Comparison of ENCODE assay signal across 9 cellular contexts in genomic region chr1:89739013-89739843, GRCh38.
DNase-seq lines count a peak whose midpoint lies in the region; ATAC-seq and TF ChIP-seq lines count a peak whose summit lies in the region.
"Had no signal": no experiment of that assay in that cellular context is flagged by ENCODE, and none has a peak within 500 bp of the region (broad histone marks: within the 10 kb centered on the region; RNA-seq: fewer than 3 reads in every experiment).

No MANE protein-coding gene starts in this region.

- no peaks in the 10 kb centered on the region for H3K36me3 ChIP-seq in A673 (ENCODE audit: insufficient read depth, low read length, poor library complexity, severe bottlenecking)

- no peaks in the 10 kb centered on the region for H3K9me3 Mint-ChIP-seq in activated naive CD4-positive, alpha-beta T cell treated with anti-CD3 and anti-CD28 coated beads, Interleukin-2, amount 10 ng/mL, durations not matched to agents 7 days and 5 days
- H3K9me3 Mint-ChIP-seq in naive thymus-derived CD8-positive, alpha-beta T cell: peaks cover 0 to 11% (median 2%) of the 10 kb centered on the region in 9 donors

- no TSS peak for BruUV-seq in A673 (replicated peaks; lab: Mats Ljungman, UMichigan)

- DNase-seq in COLO829 (ENCODE audit: low spot score) (peak; percentile 8), NCI-H2107 (lab: John Stamatoyannopoulos, UW) (no peak), RPMI8226 (no peak), A673 (ENCODE audit: low spot score) (no peak)
- DNase-seq in activated naive CD4-positive, alpha-beta T cell treated with anti-CD3 and anti-CD28 coated beads, Interleukin-2, amount 10 ng/mL, durations not matched to agents 7 days and 5 days: no peak
- no peak for DNase-seq in naive thymus-derived CD8-positive, alpha-beta T cell
- DNase-seq: NCI-H2171 had no signal

- ATAC-seq in HG02981 (IDR thresholded peaks at IDR 0.05; ENCODE audit: unreplicated experiment): peak; percentile 62
- no peak for ATAC-seq in naive thymus-derived CD8-positive, alpha-beta T cell
- no peak for ATAC-seq in GM18517 (IDR thresholded peaks at IDR 0.05; ENCODE audit: unreplicated experiment)

- no peak overlapping the region for H3K4me3 ChIP-seq in A673 (ENCODE audit: low read depth, low read length, poor library complexity, severe bottlenecking)

- H3K27me3 ChIP-seq in A673 (replicated peaks; ENCODE audit: insufficient read depth, low read depth, low read length, poor library complexity): no peaks in the 10 kb centered on the region

- peaks cover 17% of the 10 kb centered on the region for H3K4me1 Mint-ChIP-seq in activated naive CD4-positive, alpha-beta T cell treated with anti-CD3 and anti-CD28 coated beads, Interleukin-2, amount 10 ng/mL, durations not matched to agents 7 days and 5 days
- peaks cover 25 to 34% (median 29%) of the 10 kb centered on the region in 4 donors for H3K4me1 Mint-ChIP-seq in naive thymus-derived CD8-positive, alpha-beta T cell

- no peak overlapping the region for H3K4me3 Mint-ChIP-seq in activated naive CD4-positive, alpha-beta T cell treated with anti-CD3 and anti-CD28 coated beads, Interleukin-2, amount 10 ng/mL, durations not matched to agents 7 days and 5 days
- H3K4me3 Mint-ChIP-seq in naive thymus-derived CD8-positive, alpha-beta T cell: peak overlapping the region in 6 of 10 donors; percentile 5 to 48 (median 22)

- intact Hi-C loops in A673 (cut with micrococcal nuclease; ENCODE audit: unreplicated experiment): no loop called here

- H3K4me1 ChIP-seq in A673 (ENCODE audit: insufficient read depth, low read length, poor library complexity, severe bottlenecking): no peaks in the 10 kb centered on the region

- no peaks in the 10 kb centered on the region for H3K27me3 Mint-ChIP-seq in activated naive CD4-positive, alpha-beta T cell treated with anti-CD3 and anti-CD28 coated beads, Interleukin-2, amount 10 ng/mL, durations not matched to agents 7 days and 5 days
- H3K27me3 Mint-ChIP-seq in naive thymus-derived CD8-positive, alpha-beta T cell: no peaks in the 10 kb centered on the region

- POLR2A ChIA-PET in naive thymus-derived CD8-positive, alpha-beta T cell (lab: Charles Lee): interaction anchor here (0.9 to 2.5 kb wide), 2 partner anchors 11 to 24 kb away, joined by 3 to 6 read pairs; no protein-coding TSS in a partner anchor
- POLR2A ChIA-PET in A673 (lab: Charles Lee; ENCODE audit: low non-redundant PET): no interaction called here

- H3K27ac Mint-ChIP-seq in activated naive CD4-positive, alpha-beta T cell treated with anti-CD3 and anti-CD28 coated beads, Interleukin-2, amount 10 ng/mL, durations not matched to agents 7 days and 5 days: peak overlapping the region; percentile 47
- H3K27ac Mint-ChIP-seq in naive thymus-derived CD8-positive, alpha-beta T cell: peak overlapping the region; percentile 6 to 89 (median 76)

- TF ChIP-seq CTCF in A673 (conservative IDR thresholded peaks at IDR 0.05; ENCODE audit: low read depth, low read length): no peak

- H3K36me3 Mint-ChIP-seq in activated naive CD4-positive, alpha-beta T cell treated with anti-CD3 and anti-CD28 coated beads, Interleukin-2, amount 10 ng/mL, durations not matched to agents 7 days and 5 days: peaks cover 8% of the 10 kb centered on the region
- H3K36me3 Mint-ChIP-seq in naive thymus-derived CD8-positive, alpha-beta T cell: peaks cover 0 to 8% (median 2%) of the 10 kb centered on the region in 3 donors

- CTCF ChIA-PET in activated naive CD4-positive, alpha-beta T cell treated with anti-CD3 and anti-CD28 coated beads, Interleukin-2, amount 10 ng/mL, durations not matched to agents 7 days and 5 days (lab: Charles Lee): interaction anchor here (1.4 kb wide), 1 partner anchor 18 kb away, joined by 3 read pairs; no protein-coding TSS in a partner anchor
- CTCF ChIA-PET in A673 (lab: Charles Lee): no interaction called here

- H3K27ac ChIP-seq in A673 (ENCODE audit: low read depth, low read length, poor library complexity, severe bottlenecking): no peak overlapping the region

- no peaks in the 10 kb centered on the region for H3K9me3 ChIP-seq in A673 (ENCODE audit: low read depth, low read length, poor library complexity, severe bottlenecking)
